ENCODE assay signal across 8 cellular contexts in genomic region chr5:17118631-17119030, GRCh38.
DNase-seq lines count a peak whose midpoint lies in the region; ATAC-seq and TF ChIP-seq lines count a peak whose summit lies in the region.

No MANE protein-coding gene starts in this region.

- no peak overlapping the region for H3K4me3 ChIP-seq in fibroblast of pulmonary artery (replicated peaks; ENCODE audit: low read depth, low read length)
- H3K4me3 ChIP-seq in neutrophil (ENCODE audit: low read depth in 1 of 2, low read length in 1 of 2): no peak overlapping the region
- no peak overlapping the region for H3K4me3 ChIP-seq in coronary artery

- H3K36me3 ChIP-seq in neutrophil: no peaks in the 10 kb centered on the region

- peak; percentile 99 for DNase-seq in EL
- DNase-seq in SIG-M5 treated with dmso at 0.1 percent for 504 hours (lab: John Stamatoyannopoulos, UW; ENCODE audit: unreplicated experiment): peak; percentile 99
- DNase-seq in fibroblast of pulmonary artery (ENCODE audit: low read depth): peak; percentile 97
- DNase-seq in effector CD4-positive, alpha-beta T cell: no peak
- DNase-seq in coronary artery (ENCODE audit: low spot score): no peak
- DNase-seq in NCI-H748 treated with DMSO at 0.1 percent for 48 hours (lab: John Stamatoyannopoulos, UW): no peak

- no peaks in the 10 kb centered on the region for H3K9me3 ChIP-seq in neutrophil

- no peaks in the 10 kb centered on the region for H3K27me3 ChIP-seq in neutrophil

- peak; percentile 49 for ATAC-seq in HG02588 (IDR thresholded peaks at IDR 0.05; ENCODE audit: unreplicated experiment)

- H3K4me1 ChIP-seq in neutrophil (ENCODE audit: control insufficient read depth in 1 of 2, insufficient read depth in 1 of 2, low read depth in 1 of 2, low read length in 1 of 2): peaks cover 9 to 22% of the 10 kb centered on the region in 2 experiments

- TF ChIP-seq CTCF in fibroblast of pulmonary artery (IDR thresholded peaks at IDR 0.05; ENCODE audit: low read length, missing control alignments): no peak
- no peak for TF ChIP-seq CTCF in neutrophil (IDR thresholded peaks at IDR 0.05)
- TF ChIP-seq CTCF in coronary artery (IDR thresholded peaks at IDR 0.05): no peak

- H3K27ac ChIP-seq in neutrophil: peak overlapping the region; percentile 78
- H3K27ac ChIP-seq in coronary artery: no peak overlapping the region

Comparison
In these comparisons a context has a peak if more than half of its experiments do, and no peak if none do; other contexts are left out.
1. DNase-seq: peak in EL (single experiment), SIG-M5 treated with dmso at 0.1 percent for 504 hours (single experiment) and fibroblast of pulmonary artery (single experiment); none in effector CD4-positive, alpha-beta T cell (single experiment), coronary artery (single experiment) and NCI-H748 treated with DMSO at 0.1 percent for 48 hours (single experiment).